30 cellular contexts compared by ENCODE assay signal in the genomic region with DNA sequence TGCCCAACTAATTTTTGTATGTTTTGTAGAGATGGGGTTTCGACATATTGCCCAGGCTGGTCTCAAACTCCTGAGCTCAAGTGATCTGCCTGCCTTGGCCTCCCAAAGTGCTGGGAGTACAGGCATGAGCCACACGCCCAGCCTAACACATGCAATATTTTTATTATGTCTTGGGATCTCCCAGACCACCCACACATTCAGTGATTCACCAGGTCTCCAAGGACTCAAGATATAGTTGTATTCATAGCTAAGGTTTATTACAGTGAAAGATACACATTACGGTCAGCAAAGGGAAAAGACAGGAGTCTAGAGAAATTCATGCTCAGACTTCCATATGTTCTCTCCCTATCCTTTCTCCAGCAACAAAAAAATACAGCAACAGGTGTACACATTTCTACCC. TPM values are rescaled to one million over a fixed set of nuclear protein-coding genes. Genes with fewer than 3 reads are reported as not detected.
DNase-seq lines count a peak whose midpoint lies in the region; ATAC-seq, FAIRE-seq and TF ChIP-seq lines count a peak whose summit lies in the region.
"Had no signal": no experiment of that assay in that cellular context is flagged by ENCODE, and none has a peak within 500 bp of the region (broad histone marks: within the 10 kb centered on the region; RNA-seq: fewer than 3 reads in every experiment).

No MANE protein-coding gene starts in this region.

- no peaks in the 10 kb centered on the region for H3K27me3 ChIP-seq in bronchial epithelial cell (ENCODE audit: control insufficient read depth, insufficient read depth, low read length)
- H3K27me3 ChIP-seq: hepatocyte, neural progenitor cell, testis, uterus had no signal

- H3K36me3 ChIP-seq in bronchial epithelial cell (ENCODE audit: control insufficient read depth, insufficient read depth, low read length): no peaks in the 10 kb centered on the region
- H3K36me3 ChIP-seq: neural progenitor cell, uterus had no signal

- no peak overlapping the region for H3K27ac Mint-ChIP-seq in effector memory CD8-positive, alpha-beta T cell
- H3K27ac Mint-ChIP-seq: B cell; CD8-positive, alpha-beta T cell; neural progenitor cell had no signal

- no peaks in the 10 kb centered on the region for H3K9me3 Mint-ChIP-seq in effector memory CD8-positive, alpha-beta T cell
- H3K9me3 Mint-ChIP-seq: CD8-positive, alpha-beta T cell had no signal

- ATAC-seq in HG03175 (IDR thresholded peaks at IDR 0.05; ENCODE audit: unreplicated experiment): no peak
- ATAC-seq in effector memory CD8-positive, alpha-beta T cell (replicated peaks): no peak
- ATAC-seq: CD8-positive, alpha-beta T cell; HCT116; left cardiac atrium; sciatic nerve had no signal

- FAIRE-seq in bronchial epithelial cell (lab: Jason Lieb, UNC): no peak
- FAIRE-seq: frontal cortex, G401.6, RCC 7860 had no signal

- H3K4me3 Mint-ChIP-seq in effector memory CD8-positive, alpha-beta T cell: no peak overlapping the region
- H3K4me3 Mint-ChIP-seq: B cell; CD8-positive, alpha-beta T cell; neural progenitor cell had no signal

- H3K4me1 Mint-ChIP-seq in effector memory CD8-positive, alpha-beta T cell (ENCODE audit: low read depth in 2 of 2): no peaks in the 10 kb centered on the region
- H3K4me1 Mint-ChIP-seq: B cell, neural progenitor cell had no signal

- DNase-seq in LHCN-M2 (ENCODE audit: low read depth) (peak; percentile 49), bronchial epithelial cell (ENCODE audit: low read depth) (peak; percentile 10), fibroblast of the conjunctiva (ENCODE audit: low read depth) (peak; percentile 13), stromal cell of bone marrow (ENCODE audit: low read depth) (peak; percentile 38), NCI-H146 treated with DMSO at 0.1 percent for 48 hours (lab: John Stamatoyannopoulos, UW; ENCODE audit: unreplicated experiment) (no peak)
- no peak for DNase-seq in effector memory CD8-positive, alpha-beta T cell
- DNase-seq: activated CD4-positive, alpha-beta T cell treated with anti-CD3 and anti-CD28 coated beads, Interleukin-2, amount 50 U/mL, for 48 hours; activated naive CD4-positive, alpha-beta T cell treated with anti-CD3 and anti-CD28 coated beads, Interleukin-2, amount 50 U/mL, for 16 hours; CD8-positive, alpha-beta T cell; central memory CD4-positive, alpha-beta T cell; DMS153; dorsolateral prefrontal cortex; KG1; left cardiac atrium; NCI-H1436; NCI-H446; NCI-H774; stimulated activated CD4-positive, alpha-beta T cell treated with anti-CD3 and anti-CD28 coated beads, Interleukin-15, amount 100 ng/mL, for 24 hours; stimulated activated naive CD4-positive, alpha-beta T cell; testis; uterus had no signal

- TF ChIP-seq CTCF in bronchial epithelial cell (IDR thresholded peaks at IDR 0.05; ENCODE audit: insufficient read depth, low read length, severe bottlenecking): no peak

- H3K4me3 ChIP-seq in bronchial epithelial cell (ENCODE audit: low read depth, low read length): no peak overlapping the region
- H3K4me3 ChIP-seq: dorsolateral prefrontal cortex, hepatocyte, neural progenitor cell, testis, uterus had no signal

- H3K27me3 Mint-ChIP-seq in effector memory CD8-positive, alpha-beta T cell: peaks cover 6 to 12% of the 10 kb centered on the region in 2 donors
- H3K27me3 Mint-ChIP-seq: B cell had no signal

- H3K36me3 Mint-ChIP-seq in effector memory CD8-positive, alpha-beta T cell (ENCODE audit: insufficient read depth): no peaks in the 10 kb centered on the region
- H3K36me3 Mint-ChIP-seq: CD8-positive, alpha-beta T cell had no signal

RNA-seq across cellular contexts. Expression of a gene that starts 25.5 kb away (rescaled TPM):
- 7.6 and 12.5 TPM in 2 replicates for total RNA-seq in LHCN-M2 (2014; rRNA removed)
- 3.1 TPM for polyA plus RNA-seq in LHCN-M2 (2012)
- 0.53 and 1.8 TPM in 2 replicates for total RNA-seq in bronchial epithelial cell

Comparison
In these comparisons a context has a peak if more than half of its experiments do, and no peak if none do; other contexts are left out.
1. DNase-seq: peak in LHCN-M2 (single experiment), bronchial epithelial cell (single experiment), fibroblast of the conjunctiva (single experiment) and stromal cell of bone marrow (single experiment); none in NCI-H146 treated with DMSO at 0.1 percent for 48 hours (single experiment) and effector memory CD8-positive, alpha-beta T cell (0 of 3).